In genomic region chr1:12166834-12167492, GRCh38 we compare ENCODE assay signal across 8 cellular contexts. TPM values are rescaled to one million over a fixed set of nuclear protein-coding genes. Genes with fewer than 3 reads are reported as not detected.
DNase-seq lines count a peak whose midpoint lies in the region; ATAC-seq and TF ChIP-seq lines count a peak whose summit lies in the region.

Gene TNFRSF1B (plus strand): TSS chr1:12166991. CDS start chr1:12167092, 101 bp downstream.

- no peaks in the 10 kb centered on the region for H3K27me3 ChIP-seq in Loucy (ENCODE audit: insufficient read depth, low read length, poor library complexity, severe bottlenecking)

- no peaks in the 10 kb centered on the region for H3K9me3 Mint-ChIP-seq in activated CD4-positive, alpha-beta memory T cell treated with anti-CD3 and anti-CD28 coated beads, Interleukin-2, amount 10 ng/mL, durations not matched to agents 7 days and 5 days
- peaks cover 3 to 5% of the 10 kb centered on the region in 2 donors for H3K9me3 Mint-ChIP-seq in stimulated activated naive B cell treated with anti-CD40 and anti-IgM and Interleukin-4, amounts not matched to agents 10 μg/mL and 1 μg/mL and 100 μg/mL, for 72 hours

- H2AFZ ChIP-seq in Loucy (ENCODE audit: low read length): peak within 1 kb of the TSS; percentile 24; the same call in 1 of the 2 replicates

- no peaks in the 10 kb centered on the region; the same call in 1 of the 2 replicates for H3F3A ChIP-seq in Loucy (ENCODE audit: low read depth)

- H3K36me3 ChIP-seq in Loucy (ENCODE audit: insufficient read depth, low read length): no peaks in the 10 kb centered on the region
- H3K36me3 ChIP-seq in mesodermal cell (ENCODE audit: control insufficient read depth, insufficient read depth, low read length): no peaks in the 10 kb centered on the region

- peak within 1 kb of the TSS; percentile 91 for H3K4me2 ChIP-seq in Loucy (ENCODE audit: low read depth, low read length, poor library complexity, severe bottlenecking)

- peaks cover 77% of the 10 kb centered on the region for H3K4me1 Mint-ChIP-seq in activated CD4-positive, alpha-beta memory T cell treated with anti-CD3 and anti-CD28 coated beads, Interleukin-2, amount 10 ng/mL, durations not matched to agents 7 days and 5 days
- H3K4me1 Mint-ChIP-seq in stimulated activated naive B cell treated with anti-CD40 and anti-IgM and Interleukin-4, amounts not matched to agents 10 μg/mL and 1 μg/mL and 100 μg/mL, for 72 hours: peaks cover 72 to 88% of the 10 kb centered on the region in 2 donors

- H3K9me3 ChIP-seq in Loucy (ENCODE audit: insufficient read depth, low read depth, low read length) (no peaks in the 10 kb centered on the region), mesodermal cell (ENCODE audit: control insufficient read depth, low read length) (no peaks in the 10 kb centered on the region)

- H3K27me3 Mint-ChIP-seq in activated CD4-positive, alpha-beta memory T cell treated with anti-CD3 and anti-CD28 coated beads, Interleukin-2, amount 10 ng/mL, durations not matched to agents 7 days and 5 days: no peaks in the 10 kb centered on the region
- no peaks in the 10 kb centered on the region for H3K27me3 Mint-ChIP-seq in stimulated activated naive B cell treated with anti-CD40 and anti-IgM and Interleukin-4, amounts not matched to agents 10 μg/mL and 1 μg/mL and 100 μg/mL, for 72 hours

- POLR2A ChIA-PET in activated CD4-positive, alpha-beta memory T cell treated with anti-CD3 and anti-CD28 coated beads, Interleukin-2, amount 10 ng/mL, durations not matched to agents 7 days and 5 days (lab: Charles Lee): interaction anchor here (0.7 to 32.1 kb wide), 8 partner anchors 6 to 344 kb away, joined by 3 to 918 read pairs (median 6); partner anchors contain the start of gene TNFRSF1B

- peak within 1 kb of the TSS; percentile 100 for H3K4me3 Mint-ChIP-seq in activated CD4-positive, alpha-beta memory T cell treated with anti-CD3 and anti-CD28 coated beads, Interleukin-2, amount 10 ng/mL, durations not matched to agents 7 days and 5 days
- peak within 1 kb of the TSS; percentile 99 for H3K4me3 Mint-ChIP-seq in stimulated activated naive B cell treated with anti-CD40 and anti-IgM and Interleukin-4, amounts not matched to agents 10 μg/mL and 1 μg/mL and 100 μg/mL, for 72 hours

- peaks cover 9% of the 10 kb centered on the region for H4K20me1 ChIP-seq in Loucy (ENCODE audit: insufficient read depth, low read length, poor library complexity, severe bottlenecking)

- H3K4me3 ChIP-seq in Loucy (ENCODE audit: low read length, poor library complexity, severe bottlenecking) (peak within 1 kb of the TSS; percentile 81), mesodermal cell (ENCODE audit: extremely low read depth, insufficient read depth, low read length, poor library complexity, severe bottlenecking) (peak within 1 kb of the TSS; percentile 24)

- H3K27ac ChIP-seq in C4-2B (peak within 1 kb of the TSS; percentile 29; the same call in 1 of the 2 replicates), mesodermal cell (ENCODE audit: low read depth, low read length, severe bottlenecking) (no peak within 1 kb of the TSS)

- peaks cover 47% of the 10 kb centered on the region for H3K79me2 ChIP-seq in Loucy (ENCODE audit: insufficient read depth, low read length)

- peak; percentile 80 for DNase-seq in activated CD4-positive, alpha-beta memory T cell treated with anti-CD3 and anti-CD28 coated beads, Interleukin-2, amount 10 ng/mL, durations not matched to agents 7 days and 5 days
- DNase-seq in effector CD8-positive, alpha-beta T cell (lab: John Stamatoyannopoulos, UW): peak; percentile 40
- peak; percentile 62 for DNase-seq in stimulated activated naive B cell treated with anti-CD40 and anti-IgM and Interleukin-4, amounts not matched to agents 10 μg/mL and 1 μg/mL and 100 μg/mL, for 72 hours
- DNase-seq in G401 (ENCODE audit: low spot score): no peak

- TF ChIP-seq CTCF in C4-2B (conservative IDR thresholded peaks at IDR 0.05) (no peak), Loucy (conservative IDR thresholded peaks at IDR 0.05; ENCODE audit: low read length) (no peak)

- no peaks in the 10 kb centered on the region for H3K9me2 ChIP-seq in Loucy (replicated peaks; ENCODE audit: low read depth, low read length)

- in situ Hi-C loops in G401 (cut with HindIII; ENCODE audit: low sequenced_read_pairs): no loop called here

- peaks cover 43% of the 10 kb centered on the region for H3K36me3 Mint-ChIP-seq in activated CD4-positive, alpha-beta memory T cell treated with anti-CD3 and anti-CD28 coated beads, Interleukin-2, amount 10 ng/mL, durations not matched to agents 7 days and 5 days (ENCODE audit: low read depth)
- H3K36me3 Mint-ChIP-seq in stimulated activated naive B cell treated with anti-CD40 and anti-IgM and Interleukin-4, amounts not matched to agents 10 μg/mL and 1 μg/mL and 100 μg/mL, for 72 hours: peaks cover 35 to 36% of the 10 kb centered on the region in 2 donors

- peaks cover 63% of the 10 kb centered on the region for H3K4me1 ChIP-seq in Loucy (ENCODE audit: insufficient read depth, low read length, poor library complexity, severe bottlenecking)
- H3K4me1 ChIP-seq in mesodermal cell (ENCODE audit: control insufficient read depth, insufficient read depth, low read length, poor library complexity, severe bottlenecking): peaks cover 10% of the 10 kb centered on the region

- H3K27ac Mint-ChIP-seq in activated CD4-positive, alpha-beta memory T cell treated with anti-CD3 and anti-CD28 coated beads, Interleukin-2, amount 10 ng/mL, durations not matched to agents 7 days and 5 days: peak within 1 kb of the TSS; percentile 98
- H3K27ac Mint-ChIP-seq in stimulated activated naive B cell treated with anti-CD40 and anti-IgM and Interleukin-4, amounts not matched to agents 10 μg/mL and 1 μg/mL and 100 μg/mL, for 72 hours: peak within 1 kb of the TSS; percentile 96

- 26 to 40% methylated on average over 56 to 66 of the region's 79 CpGs for WGBS in mesodermal cell (ENCODE audit: insufficient coverage in 2 of 2), 2 experiments

- peak within 1 kb of the TSS; percentile 75 for H3K9ac ChIP-seq in Loucy (ENCODE audit: low read depth, low read length, poor library complexity, severe bottlenecking)

- peak; percentile 42 for ATAC-seq in GM19395 (IDR thresholded peaks at IDR 0.05; ENCODE audit: unreplicated experiment)
- ATAC-seq in stimulated activated naive B cell treated with anti-CD40 and anti-IgM and Interleukin-4, amounts not matched to agents 10 μg/mL and 1 μg/mL and 100 μg/mL, for 72 hours (replicated peaks): peak; percentile 64 to 75

- CTCF ChIA-PET in activated CD4-positive, alpha-beta memory T cell treated with anti-CD3 and anti-CD28 coated beads, Interleukin-2, amount 10 ng/mL, durations not matched to agents 7 days and 5 days (lab: Charles Lee): interaction anchor here (2.8 kb wide), 1 partner anchor 42 kb away, joined by 18 read pairs; no protein-coding TSS in a partner anchor

RNA-seq across cellular contexts. Expression of gene TNFRSF1B, which starts in this region (rescaled TPM):
- 100 to 1,000 TPM; 434 to 447 TPM for total RNA-seq in activated CD4-positive, alpha-beta memory T cell treated with anti-CD3 and anti-CD28 coated beads, Interleukin-2, amount 10 ng/mL, durations not matched to agents 7 days and 5 days
- 19.3 TPM for polyA plus RNA-seq in mesodermal cell (2013, experiment 1 of 2)
- polyA plus RNA-seq in mesodermal cell (2013, experiment 2 of 2): 12.8 TPM
- total RNA-seq in G401 (2014; rRNA removed; shearing (Covaris generic)): not detected in 2 replicates

Comparison
In these comparisons a context has a peak if more than half of its experiments do, and no peak if none do; other contexts are left out.
1. RNA of gene TNFRSF1B (total RNA-seq): 434 to 447 TPM in activated CD4-positive, alpha-beta memory T cell treated with anti-CD3 and anti-CD28 coated beads, Interleukin-2, amount 10 ng/mL, durations not matched to agents 7 days and 5 days; not detected in G401; every median in the first group is over 100 times any median in the second.